Comparison of ENCODE assay signal across 1 cellular context in genomic region chr15:45162771-45163507, GRCh38.
TF ChIP-seq lines count a peak whose summit lies in the region.

No MANE protein-coding gene starts in this region.

TF ChIP-seq in HepG2, 621 proteins besides CTCF, POLR2A, EP300 and RAD21 (continued from another document):
- TF ChIP-seq ZNF691 (CRISPR knock-in tag; IDR thresholded peaks at IDR 0.05; ENCODE audit: borderline replicate concordance, low read depth) (peak; percentile 78; the same call in 1 of the 2 replicates), YEATS2 (CRISPR knock-in tag; IDR thresholded peaks at IDR 0.05; ENCODE audit: borderline replicate concordance) (0 out of 2 replicates have a peak, but pooled peaks have one; percentile 22), AKAP8 (CRISPR knock-in tag; IDR thresholded peaks at IDR 0.05) (peak; percentile 35), KAT7 (CRISPR knock-in tag; IDR thresholded peaks at IDR 0.05; ENCODE audit: borderline replicate concordance) (no peak), ZFY (CRISPR knock-in tag; IDR thresholded peaks at IDR 0.05) (0 out of 2 replicates have a peak, but pooled peaks have one; percentile 14), AGO1 (IDR thresholded peaks at IDR 0.05; ENCODE audit: low read depth, low read length, poor library complexity, severe bottlenecking) (peak; percentile 96), ZNF292 (CRISPR knock-in tag; IDR thresholded peaks at IDR 0.05; ENCODE audit: borderline replicate concordance, low read depth) (peak; percentile 35; the same call in 1 of the 2 replicates), HMGXB4 (CRISPR knock-in tag; IDR thresholded peaks at IDR 0.05; ENCODE audit: borderline replicate concordance in 1 of 2, low read depth in 1 of 2) (peak; percentile 38 to 77; a peak in 1 of 4 replicates), PCBP1 (IDR thresholded peaks at IDR 0.05; ENCODE audit: borderline replicate concordance, low read depth, low read length) (0 out of 2 replicates have a peak, but pooled peaks have one; percentile 47), TBX2 (CRISPR knock-in tag; IDR thresholded peaks at IDR 0.05; ENCODE audit: borderline replicate concordance) (peak; percentile 64; the same call in 1 of the 2 replicates), HNRNPL (IDR thresholded peaks at IDR 0.05; ENCODE audit: low read depth, low read length) (0 out of 2 replicates have a peak, but pooled peaks have one; percentile 40), SETDB1 (CRISPR knock-in tag; IDR thresholded peaks at IDR 0.05; ENCODE audit: borderline replicate concordance) (no peak), ZNF350 (CRISPR knock-in tag; IDR thresholded peaks at IDR 0.05; ENCODE audit: borderline replicate concordance, low read depth) (peak; percentile 39; the same call in 1 of the 2 replicates), ZSCAN20 (CRISPR knock-in tag; IDR thresholded peaks at IDR 0.05; ENCODE audit: borderline replicate concordance) (no peak), ZBTB7A (CRISPR knock-in tag; IDR thresholded peaks at IDR 0.05) (0 out of 2 replicates have a peak, but pooled peaks have one; percentile 20), ZNF598 (CRISPR knock-in tag; IDR thresholded peaks at IDR 0.05; ENCODE audit: borderline replicate concordance) (peak; percentile 40; the same call in 1 of the 2 replicates), TEAD3 (CRISPR knock-in tag; optimal IDR thresholded peaks at IDR 0.05; ENCODE audit: borderline replicate concordance) (peak; percentile 68), DDIT3 (CRISPR knock-in tag; IDR thresholded peaks at IDR 0.05) (no peak), KDM2A (CRISPR knock-in tag; IDR thresholded peaks at IDR 0.05; ENCODE audit: borderline replicate concordance, low read depth) (peak; percentile 70; the same call in 1 of the 2 replicates), CEBPB (IDR thresholded peaks at IDR 0.05; ENCODE audit: borderline replicate concordance, low read depth, low read length) (no peak), ZNF883 (CRISPR knock-in tag; IDR thresholded peaks at IDR 0.05; ENCODE audit: not compliant biosample characterization) (peak; percentile 44), ZNF253 (CRISPR knock-in tag; IDR thresholded peaks at IDR 0.05; ENCODE audit: borderline replicate concordance) (no peak), FOXC1 (CRISPR knock-in tag; IDR thresholded peaks at IDR 0.05; ENCODE audit: borderline replicate concordance) (no peak), ZNF574 (CRISPR knock-in tag; IDR thresholded peaks at IDR 0.05) (0 out of 2 replicates have a peak, but pooled peaks have one; percentile 24)
